Comparison of ENCODE assay signal across 11 cellular contexts in the genomic region with DNA sequence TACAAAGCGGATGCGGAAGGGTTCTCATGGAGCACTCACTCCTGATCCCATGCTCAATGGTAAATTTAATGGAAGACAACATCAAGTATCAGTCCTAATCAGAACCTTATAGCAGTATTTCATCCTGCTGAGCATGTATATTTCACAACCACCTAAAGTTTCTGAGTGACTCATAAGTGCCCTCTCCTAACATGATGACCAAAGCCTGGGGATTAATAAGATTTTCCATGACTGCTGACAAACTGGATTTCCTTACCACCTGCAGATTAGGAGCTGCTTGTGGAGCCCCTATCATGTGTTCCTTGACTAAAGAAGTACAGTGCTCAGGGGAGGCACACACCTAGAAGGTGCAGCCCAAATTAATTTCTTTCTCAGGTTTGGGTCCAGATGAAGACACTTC.
DNase-seq lines count a peak whose midpoint lies in the region; ATAC-seq and TF ChIP-seq lines count a peak whose summit lies in the region.
"Had no signal": no experiment of that assay in that cellular context is flagged by ENCODE, and none has a peak within 500 bp of the region (broad histone marks: within the 10 kb centered on the region; RNA-seq: fewer than 3 reads in every experiment).

No MANE protein-coding gene starts in this region.

- peak; percentile 45 to 51 for ATAC-seq in lower lobe of right lung
- no peak for ATAC-seq in HG03354 (IDR thresholded peaks at IDR 0.05; ENCODE audit: poor library complexity, severe bottlenecking, unreplicated experiment)
- no peak for ATAC-seq in GM21723 (IDR thresholded peaks at IDR 0.05; ENCODE audit: unreplicated experiment)

- TF ChIP-seq CTCF in AG09309 (IDR thresholded peaks at IDR 0.05; ENCODE audit: control insufficient read depth, insufficient read depth, low read depth, low read length, missing control alignments) (no peak), lower lobe of right lung (IDR thresholded peaks at IDR 0.05) (no peak)

- H3K4me1 ChIP-seq in lower lobe of right lung, result no peaks in the 10 kb centered on the region

- no peaks in the 10 kb centered on the region for H3K9me3 ChIP-seq in lower lobe of right lung

- H3K36me3 ChIP-seq in lower lobe of right lung, result peaks cover 13% of the 10 kb centered on the region

- intact Hi-C loops in lower lobe of right lung (cut with DNase I), result no loop called here

- DNase-seq in AG09309 (ENCODE audit: low read depth) (peak; percentile 67), HPDE6-E6E7 (ENCODE audit: extremely low spot score) (peak; percentile 71), amniotic stem cell (lab: John Stamatoyannopoulos, UW) (peak; percentile 16), lower lobe of right lung (no peak), NCI-H526 (lab: John Stamatoyannopoulos, UW) (no peak)
- no peak for DNase-seq in stimulated activated naive CD4-positive, alpha-beta T cell (lab: John Stamatoyannopoulos, UW)
- DNase-seq: activated CD4-positive, CD25-positive, alpha-beta regulatory T cell treated with anti-CD3 and anti-CD28 coated beads, Interleukin-2, amount 50 U/mL, for 72 hours; foreskin melanocyte; SHP77 had no signal

- H3K4me3 ChIP-seq in AG09309 (ENCODE audit: control insufficient read depth, low read depth, low read length), result no peak overlapping the region
- no peak overlapping the region for H3K4me3 ChIP-seq in lower lobe of right lung

- no peaks in the 10 kb centered on the region for H3K27me3 ChIP-seq in lower lobe of right lung (ENCODE audit: low read depth)

- no peak overlapping the region for H3K27ac ChIP-seq in lower lobe of right lung

Comparison
In these comparisons a context has a peak if more than half of its experiments do, and no peak if none do; other contexts are left out.
1. DNase-seq: peak in AG09309 (single experiment), HPDE6-E6E7 (single experiment) and amniotic stem cell (single experiment); none in lower lobe of right lung (single experiment), NCI-H526 (0 of 2) and stimulated activated naive CD4-positive, alpha-beta T cell (0 of 6).
2. ATAC-seq: peak in lower lobe of right lung (2 of 2); none in HG03354 (single experiment) and GM21723 (single experiment).